Comparison of ENCODE assay signal across 20 cellular contexts in the genomic region with DNA sequence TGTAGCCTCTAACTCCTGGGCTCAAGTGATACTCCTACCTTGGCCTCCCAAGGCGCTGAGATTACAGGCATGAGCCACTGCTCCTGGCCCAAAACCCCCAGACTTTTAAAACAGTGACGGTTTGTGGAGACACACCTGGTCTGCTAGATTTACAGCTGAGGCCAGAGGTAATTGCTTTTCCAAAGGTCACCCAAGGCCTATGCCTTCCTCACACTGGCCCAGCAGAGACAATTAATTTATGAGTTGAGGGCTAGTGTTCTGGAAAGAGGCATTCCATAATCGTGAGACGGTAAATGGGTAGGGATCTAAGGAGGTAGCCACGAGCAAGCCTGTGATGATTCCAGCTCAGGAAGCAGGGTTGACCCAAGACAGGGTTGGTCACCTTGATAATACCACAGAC.
"Had no signal": no experiment of that assay in that cellular context is flagged by ENCODE, and none has a peak within 500 bp of the region (broad histone marks: within the 10 kb centered on the region; RNA-seq: fewer than 3 reads in every experiment).

No MANE protein-coding gene starts in this region.

- H3K27ac ChIP-seq: epithelial cell of prostate, gastrocnemius medialis, left lung, ovary, psoas muscle, thoracic aorta, upper lobe of left lung had no signal

- H3K4me1 ChIP-seq: gastrocnemius medialis had no signal

- DNase-seq: cortex of kidney; effector CD4-positive, alpha-beta T cell; foreskin fibroblast; gastrocnemius medialis; kidney; left lung; mesenchymal stem cell; naive thymus-derived CD4-positive, alpha-beta T cell; occipital lobe; ovary; psoas muscle; right cardiac atrium; stimulated activated CD4-positive, alpha-beta T cell treated with anti-CD3 and anti-CD28 coated beads, Interleukin-15, amount 100 ng/mL, for 24 hours; stimulated activated CD4-positive, alpha-beta T cell treated with anti-CD3 and anti-CD28 coated beads, Interleukin-2, amount 100 ng/mL, for 48 hours; stimulated activated naive B cell treated with anti-CD40 and anti-IgM and Interleukin-4, amounts not matched to agents 10 μg/mL and 1 μg/mL and 100 μg/mL, for 72 hours had no signal

- H3K36me3 ChIP-seq: gastrocnemius medialis, left lung, ovary, thoracic aorta, tibial nerve, upper lobe of left lung had no signal

- H3K9me3 ChIP-seq: gastrocnemius medialis, left lung, ovary, psoas muscle, thoracic aorta, tibial nerve, upper lobe of left lung had no signal

- H3K4me3 ChIP-seq: gastrocnemius medialis, left lung, ovary, psoas muscle, skin epidermis, thoracic aorta, tibial nerve, upper lobe of left lung had no signal

- H3K27me3 ChIP-seq: gastrocnemius medialis, left lung, ovary, tibial nerve, upper lobe of left lung had no signal
